ENCODE assay signal across 2 cellular contexts in genomic region chr19:14165986-14166385, GRCh38.
TF ChIP-seq lines count a peak whose summit lies in the region.

No MANE protein-coding gene starts in this region.

TF ChIP-seq in SK-N-SH, 30 proteins besides CTCF, POLR2A, EP300 and RAD21:
- TF ChIP-seq NRF1 (IDR thresholded peaks at IDR 0.05; ENCODE audit: low read depth, low read length) (no peak), RFX5 (IDR thresholded peaks at IDR 0.05; ENCODE audit: low read length) (no peak), CHD2 (IDR thresholded peaks at IDR 0.05; ENCODE audit: low read length, partially characterized antibody) (no peak), SIN3A (IDR thresholded peaks at IDR 0.05; ENCODE audit: borderline replicate concordance, low read depth, low read length) (no peak)
TF ChIP-seq in SK-N-SH: peak in this region for 0.

TF ChIP-seq in SK-N-SH treated with all-trans-retinoic acid at 6 μM for 48 hours, 23 proteins besides CTCF, POLR2A, EP300 and RAD21:
- no peak for TF ChIP-seq CSDC2 (CRISPR knock-in tag; IDR thresholded peaks at IDR 0.05)
- no peak for TF ChIP-seq POU6F1 (CRISPR knock-in tag; IDR thresholded peaks at IDR 0.05; ENCODE audit: borderline replicate concordance, low read depth)
- TF ChIP-seq TOX (CRISPR knock-in tag; IDR thresholded peaks at IDR 0.05; ENCODE audit: borderline replicate concordance) = no peak
- TF ChIP-seq PPARA (CRISPR knock-in tag; IDR thresholded peaks at IDR 0.05; ENCODE audit: borderline replicate concordance) = no peak
- TF ChIP-seq ZNF8 (CRISPR knock-in tag; IDR thresholded peaks at IDR 0.05) = no peak
- TF ChIP-seq TCF4 (CRISPR knock-in tag; IDR thresholded peaks at IDR 0.05; ENCODE audit: borderline replicate concordance) = no peak
- no peak for TF ChIP-seq OSR1 (CRISPR knock-in tag; IDR thresholded peaks at IDR 0.05)
- TF ChIP-seq ZFP30 (CRISPR knock-in tag; IDR thresholded peaks at IDR 0.05) = no peak
- no peak for TF ChIP-seq RARB (CRISPR knock-in tag; IDR thresholded peaks at IDR 0.05)
- TF ChIP-seq BACH2 (CRISPR knock-in tag; IDR thresholded peaks at IDR 0.05; ENCODE audit: borderline replicate concordance) = no peak
- TF ChIP-seq ISL1 (CRISPR knock-in tag; IDR thresholded peaks at IDR 0.05) = no peak
- TF ChIP-seq PATZ1 (CRISPR knock-in tag; IDR thresholded peaks at IDR 0.05; ENCODE audit: borderline replicate concordance) = no peak
- TF ChIP-seq GLIS3 (CRISPR knock-in tag; IDR thresholded peaks at IDR 0.05) = no peak
- no peak for TF ChIP-seq ZC3H10 (CRISPR knock-in tag; IDR thresholded peaks at IDR 0.05)
- TF ChIP-seq ZFP3 (CRISPR knock-in tag; IDR thresholded peaks at IDR 0.05) = no peak
- no peak for TF ChIP-seq CSRNP3 (CRISPR knock-in tag; IDR thresholded peaks at IDR 0.05)
- no peak for TF ChIP-seq ESRRG (CRISPR knock-in tag; IDR thresholded peaks at IDR 0.05)
- TF ChIP-seq ZNF565 (CRISPR knock-in tag; conservative IDR thresholded peaks at IDR 0.05; ENCODE audit: low read depth) = no peak
- no peak for TF ChIP-seq TSHZ2 (CRISPR knock-in tag; IDR thresholded peaks at IDR 0.05)
- no peak for TF ChIP-seq ARNTL (CRISPR knock-in tag; IDR thresholded peaks at IDR 0.05; ENCODE audit: borderline replicate concordance, low read depth)
